16 cellular contexts compared by ENCODE assay signal in the genomic region with DNA sequence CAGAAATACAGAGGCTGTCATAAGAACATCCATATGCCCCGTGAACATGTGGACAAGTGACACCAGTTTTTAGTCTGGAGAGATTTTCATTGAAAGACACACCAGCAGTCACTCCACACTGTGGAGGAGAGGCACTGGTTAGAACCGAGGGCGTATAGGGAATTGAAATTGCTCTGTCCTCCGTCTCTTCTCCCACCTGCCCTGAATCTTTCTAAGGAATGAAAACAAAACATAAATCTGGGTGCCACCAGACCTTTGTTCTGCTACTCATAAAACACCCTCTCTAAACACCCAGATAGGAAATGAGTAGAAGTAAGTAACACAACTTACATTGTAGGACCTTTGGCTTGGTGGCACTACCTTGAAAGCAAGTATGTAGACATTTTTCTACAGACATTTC. TPM values are rescaled to one million over a fixed set of nuclear protein-coding genes. Genes with fewer than 3 reads are reported as not detected.
DNase-seq lines count a peak whose midpoint lies in the region; ATAC-seq, FAIRE-seq and TF ChIP-seq lines count a peak whose summit lies in the region.
"Had no signal": no experiment of that assay in that cellular context is flagged by ENCODE, and none has a peak within 500 bp of the region (broad histone marks: within the 10 kb centered on the region; RNA-seq: fewer than 3 reads in every experiment).

No MANE protein-coding gene starts in this region.

- H2AK5ac ChIP-seq in H1 (ENCODE audit: low read depth, low read length): no peak overlapping the region

- DNase-seq in activated T-cell treated with anti-CD3 and anti-CD28 coated beads, Interleukin-2, amount 50 U/mL, for 4 hours: no peak
- DNase-seq in activated T-cell treated with anti-CD3 and anti-CD28 coated beads for 4 hours (no peak), PC-3 (no peak), H1 (ENCODE audit: low read depth in 1 of 2, low spot score in 2 of 2) (no peak), psoas muscle (no peak), NCI-H2029 (lab: John Stamatoyannopoulos, UW) (no peak)
- DNase-seq: dermis blood vessel endothelial cell, HCEC 1CT, head of caudate nucleus, KBM-7, uterus, WERI-Rb-1 had no signal

- H2AFZ ChIP-seq in PC-3 (ENCODE audit: low read length) (peak overlapping the region; percentile 98; the same call in 1 of the 2 replicates), H1 (ENCODE audit: low read length) (no peak overlapping the region)

- peak overlapping the region; percentile 72; the same call in 1 of the 2 replicates for H3K4me3 ChIP-seq in PC-3 (ENCODE audit: low read length)
- H3K4me3 ChIP-seq in H1 (ENCODE audit: extremely low read depth in 1 of 4, insufficient read depth in 2 of 4, low read depth in 3 of 4, low read length in 4 of 4): peak overlapping the region in 2 of 4 experiments; percentile 50 to 86; a peak in 3 of 8 replicates
- peak overlapping the region; percentile 71 for H3K4me3 ChIP-seq in psoas muscle

- no peak for TF ChIP-seq CTCF in PC-3 (conservative IDR thresholded peaks at IDR 0.05; ENCODE audit: low read depth, low read length)
- TF ChIP-seq CTCF in H1 (IDR thresholded peaks at IDR 0.05; ENCODE audit: control extremely low read depth in 1 of 3, insufficient read depth in 1 of 3, low read depth in 1 of 3, low read length in 3 of 3): no peak
- no peak for TF ChIP-seq CTCF in psoas muscle (IDR thresholded peaks at IDR 0.05)

- TF ChIP-seq RAD21 in H1 (IDR thresholded peaks at IDR 0.05 in 1 of 2, conservative IDR thresholded peaks at IDR 0.05 in 1 of 2; ENCODE audit: low read depth in 2 of 2, low read length in 2 of 2): no peak

- no peak overlapping the region for H3K23ac ChIP-seq in H1 (ENCODE audit: insufficient read length)

- intact Hi-C loops in PC-3 (cut with micrococcal nuclease): loop anchor here (5.0 kb wide), 1 partner anchor 115 kb away; no protein-coding TSS in a partner anchor
- intact Hi-C loops in psoas muscle (cut with DNase I): loop anchor here in 1 of 2 donors (5.0 kb wide), 1 partner anchor 35 kb away; the partner anchor contains the start of gene STON2

- H3K4me1 Mint-ChIP-seq in activated T-cell treated with anti-CD3 and anti-CD28 coated beads, Interleukin-2, amount 50 U/mL, for 4 hours (ENCODE audit: low read depth): peaks cover 14% of the 10 kb centered on the region

- H3K27me3 ChIP-seq in PC-3 (ENCODE audit: low read length): peaks cover 21% of the 10 kb centered on the region; the same call in 1 of the 2 replicates
- peaks cover 1 to 14% (median 9%) of the 10 kb centered on the region in 4 experiments; a peak in 6 of 7 replicates for H3K27me3 ChIP-seq in H1 (replicated peaks in 1 of 4; ENCODE audit: control insufficient read depth in 3 of 4, extremely low read depth in 1 of 4, insufficient read depth in 3 of 4, low read length in 3 of 4)
- no peaks in the 10 kb centered on the region for H3K27me3 ChIP-seq in psoas muscle (ENCODE audit: insufficient read depth in 3 of 3, low read length in 2 of 3)

- no peak overlapping the region for H3K27ac ChIP-seq in PC-3 (ENCODE audit: low read length)
- no peak overlapping the region for H3K27ac ChIP-seq in H1 (ENCODE audit: low read depth, low read length)
- H3K27ac ChIP-seq in psoas muscle: no peak overlapping the region
- H3K27ac ChIP-seq: BLaER1, uterus had no signal

- H3K4me2 ChIP-seq in PC-3 (ENCODE audit: low read length) (peak overlapping the region; percentile 99), H1 (ENCODE audit: insufficient read depth in 1 of 2, low read depth in 2 of 2, low read length in 2 of 2) (peak overlapping the region; percentile 74 to 96; a peak in 3 of 4 replicates)

- H3K79me1 ChIP-seq in H1 (ENCODE audit: low read depth, low read length): peaks cover 7% of the 10 kb centered on the region; the same call in 1 of the 2 replicates

- H4K5ac ChIP-seq in H1 (ENCODE audit: insufficient read length, low read depth, low read length): no peak overlapping the region

- peaks cover 75% of the 10 kb centered on the region for H3K27me3 Mint-ChIP-seq in activated T-cell treated with anti-CD3 and anti-CD28 coated beads, Interleukin-2, amount 50 U/mL, for 4 hours (ENCODE audit: low read depth)

- H4K91ac ChIP-seq in H1 (replicated peaks; ENCODE audit: insufficient read length, low read length): no peak overlapping the region

- no peak for FAIRE-seq in H1 (lab: Jason Lieb, UNC)

- POLR2A ChIA-PET in PC-3 (lab: Charles Lee; ENCODE audit: unreplicated experiment): no interaction called here
- POLR2A ChIA-PET in H1 (lab: Charles Lee; ENCODE audit: partially characterized antibody): interaction anchor here (1.0 to 1.3 kb wide), 2 partner anchors 136 to 185 kb away, joined by 3 to 4 read pairs; no protein-coding TSS in a partner anchor

- peak overlapping the region; percentile 69 for H3K4me3 Mint-ChIP-seq in activated T-cell treated with anti-CD3 and anti-CD28 coated beads, Interleukin-2, amount 50 U/mL, for 4 hours

- H4K20me1 ChIP-seq in PC-3 (ENCODE audit: low read length) (no peaks in the 10 kb centered on the region), H1 (replicated peaks in 1 of 2; ENCODE audit: control insufficient read depth in 1 of 2, insufficient read depth in 2 of 2, low read length in 2 of 2) (peaks cover 0 to 2% of the 10 kb centered on the region in 2 experiments)
- H4K20me1 ChIP-seq: BLaER1 had no signal

- no peak overlapping the region for H2BK12ac ChIP-seq in H1 (ENCODE audit: low read depth, low read length)

- H3K9me3 Mint-ChIP-seq in activated T-cell treated with anti-CD3 and anti-CD28 coated beads, Interleukin-2, amount 50 U/mL, for 4 hours: no peaks in the 10 kb centered on the region
- H3K9me3 Mint-ChIP-seq: activated naive CD4-positive, alpha-beta T cell treated with anti-CD3 and anti-CD28 coated beads, Interleukin-2, amount 50 U/mL, for 72 hours had no signal

- CTCF ChIA-PET in PC-3 (lab: Charles Lee): no interaction called here
- CTCF ChIA-PET in H1 (lab: Charles Lee; ENCODE audit: partially characterized antibody): interaction anchor here (0.9 to 2.7 kb wide), 7 partner anchors 9 to 168 kb away, joined by 3 to 13 read pairs (median 3); no protein-coding TSS in a partner anchor

- H3K18ac ChIP-seq in H1 (ENCODE audit: extremely low read depth, low read length): no peak overlapping the region

- no peak overlapping the region for H2BK5ac ChIP-seq in H1 (ENCODE audit: low read depth, low read length)

- H2BK120ac ChIP-seq in H1 (replicated peaks; ENCODE audit: low read depth, low read length): no peak overlapping the region

- H3K36me3 Mint-ChIP-seq in activated T-cell treated with anti-CD3 and anti-CD28 coated beads, Interleukin-2, amount 50 U/mL, for 4 hours (ENCODE audit: insufficient read depth): no peaks in the 10 kb centered on the region

- H3K14ac ChIP-seq in H1 (ENCODE audit: insufficient read length): no peak overlapping the region

- H3K9me2 ChIP-seq in PC-3 (replicated peaks; ENCODE audit: low read length): no peaks in the 10 kb centered on the region

- peaks cover 13% of the 10 kb centered on the region for H3K4me1 ChIP-seq in PC-3 (ENCODE audit: insufficient read depth, low read length)
- peaks cover 7 to 16% (median 13%) of the 10 kb centered on the region in 4 experiments for H3K4me1 ChIP-seq in H1 (replicated peaks in 1 of 4; ENCODE audit: control insufficient read depth in 3 of 4, insufficient read depth in 4 of 4, low read length in 3 of 4)
- peaks cover 21% of the 10 kb centered on the region for H3K4me1 ChIP-seq in psoas muscle
- H3K4me1 ChIP-seq: BLaER1 had no signal

- 89% methylated on average over 4 of the region's 4 CpGs; no CpG with 5 or more reads in 1 of the 2 experiments for WGBS in H1 (ENCODE audit: extremely low coverage in 1 of 2, insufficient coverage in 1 of 2, insufficient read length in 1 of 2, insufficient replicate concordance in 2 of 2, low coverage in 1 of 2, low lambda C conversion rate in 2 of 2, missing lambda C conversion rate in 1 of 2), 2 experiments
- 42 to 56% (median 48%) methylated on average over 4 of the region's 4 CpGs for WGBS in psoas muscle, 3 donors

- H3K9ac ChIP-seq in PC-3 (ENCODE audit: low read length) (no peak overlapping the region), H1 (replicated peaks in 1 of 4; ENCODE audit: extremely low read depth in 1 of 4, low read depth in 3 of 4, low read length in 3 of 4) (no peak overlapping the region)
- H3K9ac ChIP-seq: BLaER1 had no signal

- H4K8ac ChIP-seq in H1 (ENCODE audit: extremely low read depth, insufficient read depth, low read length): no peak overlapping the region

- no peak for TF ChIP-seq EP300 in H1 (IDR thresholded peaks at IDR 0.05; ENCODE audit: borderline replicate concordance in 1 of 2, low read depth in 2 of 2, low read length in 2 of 2)

- H3K4ac ChIP-seq in H1 (replicated peaks; ENCODE audit: insufficient read length, low read depth, low read length): no peak overlapping the region

- no peak overlapping the region for H2BK15ac ChIP-seq in H1 (ENCODE audit: low read length)

- H3K9me3 ChIP-seq in PC-3 (ENCODE audit: low read length): no peaks in the 10 kb centered on the region
- H3K9me3 ChIP-seq in H1 (ENCODE audit: insufficient read depth in 2 of 2, low read depth in 1 of 2, low read length in 1 of 2): no peaks in the 10 kb centered on the region
- no peaks in the 10 kb centered on the region for H3K9me3 ChIP-seq in psoas muscle
- H3K9me3 ChIP-seq: uterus had no signal

- ATAC-seq in activated T-cell treated with anti-CD3 and anti-CD28 coated beads, Interleukin-2, amount 50 U/mL, for 4 hours: no peak
- ATAC-seq in PC-3 (no peak), psoas muscle (no peak), GM21515 (IDR thresholded peaks at IDR 0.05; ENCODE audit: unreplicated experiment) (no peak), HG03135 (IDR thresholded peaks at IDR 0.05; ENCODE audit: unreplicated experiment) (no peak)

- no TSS peak for BruUV-seq in PC-3 (replicated peaks; lab: Mats Ljungman, UMichigan)

- H2BK20ac ChIP-seq in H1 (ENCODE audit: low read length): no peak overlapping the region

- H3K79me2 ChIP-seq in PC-3 (ENCODE audit: low read length) (no peaks in the 10 kb centered on the region), H1 (ENCODE audit: control insufficient read depth in 1 of 2, insufficient read depth in 2 of 2, low read length in 2 of 2) (peaks cover 0 to 29% of the 10 kb centered on the region in 2 experiments; a peak in 2 of 4 replicates)

- H3K36me3 ChIP-seq in PC-3 (ENCODE audit: low read depth, low read length) (no peaks in the 10 kb centered on the region), H1 (ENCODE audit: control insufficient read depth in 2 of 4, insufficient read depth in 4 of 4, low read length in 3 of 4) (no peaks in the 10 kb centered on the region; a peak in 1 of 8 replicates), psoas muscle (ENCODE audit: insufficient read depth in 1 of 2, low read depth in 1 of 2) (no peaks in the 10 kb centered on the region)
- H3K36me3 ChIP-seq: BLaER1, uterus had no signal

- H3K56ac ChIP-seq in H1 (replicated peaks; ENCODE audit: insufficient read length, low read depth, low read length): no peak overlapping the region

- peaks cover 13% of the 10 kb centered on the region for H3K23me2 ChIP-seq in H1 (ENCODE audit: low read depth, low read length)

- no peaks in the 10 kb centered on the region for H3F3A ChIP-seq in PC-3 (ENCODE audit: low read length, unreplicated experiment)

- TF ChIP-seq POLR2A in H1 (IDR thresholded peaks at IDR 0.05; ENCODE audit: control extremely low read depth in 1 of 2, low read depth in 2 of 2, low read length in 2 of 2): no peak

RNA-seq across cellular contexts. Expression of gene STON2, which starts 37.1 kb away (rescaled TPM):
- under 1 TPM; 0.11 to 0.68 (median 0.35) TPM for total RNA-seq in activated T-cell treated with anti-CD3 and anti-CD28 coated beads, Interleukin-2, amount 50 U/mL, for 4 hours
- 12.3 and 16.1 TPM in 2 replicates for total RNA-seq in PC-3 (2014; rRNA removed)
- 50.0 TPM in 2 replicates for total RNA-seq in H1 (2021; fragmentation: NEBNext Ultra II Directional; extraction: Animal tissue kit (Norgen Biotek cat#: 25700))
- polyA plus RNA-seq in H1 (2011; rRNA removed): 8.2 and 8.9 TPM in 2 replicates
- polyA plus RNA-seq in H1 (2011; cell fraction: cytosol; rRNA removed): 9.2 TPM
- 17.7 TPM for polyA plus RNA-seq in H1 (2011; cell fraction: nucleus; rRNA removed)
- 7.4 to 15.0 TPM (median 10.7 TPM) in 4 replicates for polyA plus RNA-seq in H1 (2012, experiment 1 of 2)
- polyA plus RNA-seq in H1 (2012, experiment 2 of 2): 0.85 TPM
- polyA plus RNA-seq in H1 (2013, experiment 1 of 2): 12.7 TPM
- polyA plus RNA-seq in H1 (2013, experiment 2 of 2): 11.8 TPM
- 110 and 154 TPM in 2 replicates for polyA minus RNA-seq in H1 (2011; rRNA and poly(A)+ RNA removed)
- polyA minus RNA-seq in H1 (2011; cell fraction: cytosol; rRNA and poly(A)+ RNA removed): 38.5 TPM
- 89.6 TPM for polyA minus RNA-seq in H1 (2011; cell fraction: nucleus; rRNA and poly(A)+ RNA removed)
- total RNA-seq in psoas muscle: 100 to 1,000 TPM in 1 of 4 donors, 10 to 100 TPM in 3; 37.4 to 147 (median 77.1) TPM
- polyA plus RNA-seq in psoas muscle: 10 to 100 TPM in 1 of 3 donors, 1 to 10 TPM in 2; 4.8 to 18.2 (median 6.2) TPM
